In genomic region chr17:51611585-51611984, GRCh38 we compare ENCODE assay signal across 18 cellular contexts.
"Had no signal": no experiment of that assay in that cellular context is flagged by ENCODE, and none has a peak within 500 bp of the region (broad histone marks: within the 10 kb centered on the region; RNA-seq: fewer than 3 reads in every experiment).

No MANE protein-coding gene starts in this region.

- H3K4me1 ChIP-seq: colonic mucosa, lower lobe of right lung had no signal

- ATAC-seq: activated naive CD4-positive, alpha-beta T cell treated with anti-CD3 and anti-CD28 coated beads, Interleukin-2, amount 50 U/mL, for 72 hours; activated T-cell treated with anti-CD3 and anti-CD28 coated beads, Interleukin-2, amount 50 U/mL, for 72 hours; stimulated activated naive CD8-positive, alpha-beta T cell treated with anti-CD3 and anti-CD28 coated beads, Interleukin-15, Interleukin-2, amounts not matched to agents 100 U/mL and 50 U/mL, for 24 hours had no signal

- H3K27me3 Mint-ChIP-seq: activated B cell treated with CpG ODN at 0.5 μM for 24 hours; activated CD4-positive, alpha-beta T cell treated with anti-CD3 and anti-CD28 coated beads, Interleukin-2, amount 10 ng/mL, durations not matched to agents 24 days and 14 days had no signal

- DNase-seq: activated B cell treated with CpG ODN at 0.5 μM for 24 hours; activated CD4-positive, alpha-beta T cell treated with anti-CD3 and anti-CD28 coated beads, Interleukin-2, amount 10 ng/mL, durations not matched to agents 24 days and 14 days; activated CD8-positive, alpha-beta memory T cell treated with anti-CD3 and anti-CD28 coated beads, Interleukin-2, amount 50 U/mL, for 48 hours; activated gamma-delta T cell; activated T-cell treated with anti-CD3 and anti-CD28 coated beads, Interleukin-2, amount 50 U/mL, for 72 hours; colonic mucosa; lower lobe of right lung; midbrain; retina; stimulated activated CD4-positive, alpha-beta T cell treated with anti-CD3 and anti-CD28 coated beads, Interleukin-4, amount 100 ng/mL, for 4 hours; stimulated activated CD8-positive, alpha-beta memory T cell treated with anti-CD3 and anti-CD28 coated beads, Interleukin-4, amount 100 ng/mL, for 48 hours; stimulated activated naive CD8-positive, alpha-beta T cell treated with anti-CD3 and anti-CD28 coated beads, Interleukin-15, Interleukin-2, amounts not matched to agents 100 U/mL and 50 U/mL, for 24 hours; trophoblast cell had no signal

- H3K9me3 ChIP-seq: colonic mucosa, esophagus muscularis mucosa, lower lobe of right lung had no signal

- H3K9me3 Mint-ChIP-seq: activated B cell treated with CpG ODN at 0.5 μM for 24 hours; activated CD4-positive, alpha-beta T cell treated with anti-CD3 and anti-CD28 coated beads, Interleukin-2, amount 10 ng/mL, durations not matched to agents 24 days and 14 days; activated naive CD4-positive, alpha-beta T cell treated with anti-CD3 and anti-CD28 coated beads, Interleukin-2, amount 50 U/mL, for 72 hours; activated T-cell treated with anti-CD3 and anti-CD28 coated beads, Interleukin-2, amount 50 U/mL, for 72 hours; T-helper 2 cell treated with Interferon-gamma antibody and Interleukin-4, amounts not matched to agents 5 μg/mL and 100 μg/mL, for 36 hours had no signal

- H3K27ac ChIP-seq: colonic mucosa, esophagus muscularis mucosa, lower lobe of right lung, parathyroid adenoma, skin epidermis had no signal

- H3K9ac ChIP-seq: parathyroid adenoma had no signal

- H2AFZ ChIP-seq: parathyroid adenoma had no signal

- H3K27ac Mint-ChIP-seq: activated B cell treated with CpG ODN at 0.5 μM for 24 hours; activated CD4-positive, alpha-beta T cell treated with anti-CD3 and anti-CD28 coated beads, Interleukin-2, amount 10 ng/mL, durations not matched to agents 24 days and 14 days; activated T-cell treated with anti-CD3 and anti-CD28 coated beads, Interleukin-2, amount 50 U/mL, for 72 hours; T-helper 2 cell treated with Interferon-gamma antibody and Interleukin-4, amounts not matched to agents 5 μg/mL and 100 μg/mL, for 36 hours had no signal

- H3K4me3 ChIP-seq: colonic mucosa, esophagus muscularis mucosa, lower lobe of right lung, skin epidermis had no signal

- H3K27me3 ChIP-seq: colonic mucosa, esophagus muscularis mucosa had no signal

- H3K4me3 Mint-ChIP-seq: activated B cell treated with CpG ODN at 0.5 μM for 24 hours; activated CD4-positive, alpha-beta T cell treated with anti-CD3 and anti-CD28 coated beads, Interleukin-2, amount 10 ng/mL, durations not matched to agents 24 days and 14 days; activated T-cell treated with anti-CD3 and anti-CD28 coated beads, Interleukin-2, amount 50 U/mL, for 72 hours; T-helper 2 cell treated with Interferon-gamma antibody and Interleukin-4, amounts not matched to agents 5 μg/mL and 100 μg/mL, for 36 hours had no signal

- H3K4me1 Mint-ChIP-seq: activated B cell treated with CpG ODN at 0.5 μM for 24 hours; activated CD4-positive, alpha-beta T cell treated with anti-CD3 and anti-CD28 coated beads, Interleukin-2, amount 10 ng/mL, durations not matched to agents 24 days and 14 days had no signal

- H3K36me3 ChIP-seq: colonic mucosa, esophagus muscularis mucosa, lower lobe of right lung had no signal

- H3K36me3 Mint-ChIP-seq: activated naive CD4-positive, alpha-beta T cell treated with anti-CD3 and anti-CD28 coated beads, Interleukin-2, amount 50 U/mL, for 72 hours had no signal

- H3K79me2 ChIP-seq: parathyroid adenoma had no signal
